ENCODE assay signal across 2 cellular contexts in genomic region chr6:136739071-136739470, GRCh38.
TF ChIP-seq lines count a peak whose summit lies in the region.

No MANE protein-coding gene starts in this region.

TF ChIP-seq in K562, 482 proteins besides CTCF, POLR2A, EP300 and RAD21 (continued from another document and continues in another):
- TF ChIP-seq MEF2D (tag; conservative IDR thresholded peaks at IDR 0.05; ENCODE audit: low read depth), result 0 out of 2 replicates have a peak, but pooled peaks have one; percentile 52
- 0 out of 2 replicates have a peak, but pooled peaks have one; percentile 36 for TF ChIP-seq IFI16 (CRISPR knock-in tag; IDR thresholded peaks at IDR 0.05)
- TF ChIP-seq NR4A1 (CRISPR knock-in tag; IDR thresholded peaks at IDR 0.05), result no peak
- peak; percentile 80 for TF ChIP-seq NR4A1 (tag; IDR thresholded peaks at IDR 0.05)
- TF ChIP-seq DMBX1 (CRISPR knock-in tag; IDR thresholded peaks at IDR 0.05; ENCODE audit: borderline replicate concordance), result peak; percentile 95
- peak; percentile 87; the same call in 1 of the 2 replicates for TF ChIP-seq HSF4 (CRISPR knock-in tag; IDR thresholded peaks at IDR 0.05; ENCODE audit: borderline replicate concordance)
- no peak for TF ChIP-seq JUND (IDR thresholded peaks at IDR 0.05; ENCODE audit: borderline replicate concordance, low read depth, low read length)
- 0 out of 3 replicates have a peak, but pooled peaks have one; percentile 11 for TF ChIP-seq JUND (tag; IDR thresholded peaks at IDR 0.05; ENCODE audit: borderline replicate concordance, low read depth, low read length)
- 0 out of 2 replicates have a peak, but pooled peaks have one; percentile 36 for TF ChIP-seq BCL6 (CRISPR knock-in tag; IDR thresholded peaks at IDR 0.05)
- peak; percentile 69 for TF ChIP-seq HINFP (tag; conservative IDR thresholded peaks at IDR 0.05; ENCODE audit: low read depth)
- TF ChIP-seq, protein P1, sequence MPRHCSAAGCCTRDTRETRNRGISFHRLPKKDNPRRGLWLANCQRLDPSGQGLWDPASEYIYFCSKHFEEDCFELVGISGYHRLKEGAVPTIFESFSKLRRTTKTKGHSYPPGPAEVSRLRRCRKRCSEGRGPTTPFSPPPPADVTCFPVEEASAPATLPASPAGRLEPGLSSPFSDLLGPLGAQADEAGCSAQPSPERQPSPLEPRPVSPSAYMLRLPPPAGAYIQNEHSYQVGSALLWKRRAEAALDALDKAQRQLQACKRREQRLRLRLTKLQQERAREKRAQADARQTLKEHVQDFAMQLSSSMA (CRISPR knock-in tag; IDR thresholded peaks at IDR 0.05), result no peak
- TF ChIP-seq TCF15 (CRISPR knock-in tag; IDR thresholded peaks at IDR 0.05), result peak; percentile 28; the same call in 1 of the 2 replicates
- 0 out of 2 replicates have a peak, but pooled peaks have one; percentile 43 for TF ChIP-seq ZNF224 (CRISPR knock-in tag; IDR thresholded peaks at IDR 0.05)
- TF ChIP-seq ZNF165 (CRISPR knock-in tag; IDR thresholded peaks at IDR 0.05; ENCODE audit: borderline replicate concordance), result 0 out of 2 replicates have a peak, but pooled peaks have one; percentile 18
- no peak for TF ChIP-seq RNF2 (IDR thresholded peaks at IDR 0.05)
- TF ChIP-seq, protein P2, sequence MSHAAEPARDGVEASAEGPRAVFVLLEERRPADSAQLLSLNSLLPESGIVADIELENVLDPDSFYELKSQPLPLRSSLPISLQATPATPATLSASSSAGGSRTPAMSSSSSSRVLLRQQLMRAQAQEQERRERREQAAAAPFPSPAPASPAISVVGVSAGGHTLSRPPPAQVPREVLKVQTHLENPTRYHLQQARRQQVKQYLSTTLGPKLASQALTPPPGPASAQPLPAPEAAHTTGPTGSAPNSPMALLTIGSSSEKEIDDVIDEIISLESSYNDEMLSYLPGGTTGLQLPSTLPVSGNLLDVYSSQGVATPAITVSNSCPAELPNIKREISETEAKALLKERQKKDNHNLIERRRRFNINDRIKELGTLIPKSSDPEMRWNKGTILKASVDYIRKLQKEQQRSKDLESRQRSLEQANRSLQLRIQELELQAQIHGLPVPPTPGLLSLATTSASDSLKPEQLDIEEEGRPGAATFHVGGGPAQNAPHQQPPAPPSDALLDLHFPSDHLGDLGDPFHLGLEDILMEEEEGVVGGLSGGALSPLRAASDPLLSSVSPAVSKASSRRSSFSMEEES (CRISPR knock-in tag; IDR thresholded peaks at IDR 0.05), result peak; percentile 15; the same call in 1 of the 2 replicates
- TF ChIP-seq, protein P3, sequence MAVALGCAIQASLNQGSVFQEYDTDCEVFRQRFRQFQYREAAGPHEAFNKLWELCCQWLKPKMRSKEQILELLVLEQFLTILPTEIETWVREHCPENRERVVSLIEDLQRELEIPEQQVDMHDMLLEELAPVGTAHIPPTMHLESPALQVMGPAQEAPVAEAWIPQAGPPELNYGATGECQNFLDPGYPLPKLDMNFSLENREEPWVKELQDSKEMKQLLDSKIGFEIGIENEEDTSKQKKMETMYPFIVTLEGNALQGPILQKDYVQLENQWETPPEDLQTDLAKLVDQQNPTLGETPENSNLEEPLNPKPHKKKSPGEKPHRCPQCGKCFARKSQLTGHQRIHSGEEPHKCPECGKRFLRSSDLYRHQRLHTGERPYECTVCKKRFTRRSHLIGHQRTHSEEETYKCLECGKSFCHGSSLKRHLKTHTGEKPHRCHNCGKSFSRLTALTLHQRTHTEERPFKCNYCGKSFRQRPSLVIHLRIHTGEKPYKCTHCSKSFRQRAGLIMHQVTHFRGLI (CRISPR knock-in tag; IDR thresholded peaks at IDR 0.05), result 0 out of 2 replicates have a peak, but pooled peaks have one; percentile 38
- TF ChIP-seq ZNF592 (IDR thresholded peaks at IDR 0.05), result peak; percentile 89

TF ChIP-seq in WTC11, 78 proteins besides CTCF, POLR2A, EP300 and RAD21 (continued from another document):
- TF ChIP-seq ZBTB43 (CRISPR knock-in tag; IDR thresholded peaks at IDR 0.05) (no peak), TP53 (CRISPR knock-in tag; IDR thresholded peaks at IDR 0.05) (no peak), ZMAT4 (CRISPR knock-in tag; IDR thresholded peaks at IDR 0.05) (no peak), EMX1 (CRISPR knock-in tag; IDR thresholded peaks at IDR 0.05) (no peak), NR3C1 (CRISPR knock-in tag; conservative IDR thresholded peaks at IDR 0.05; ENCODE audit: low read depth) (no peak), ETV6 (CRISPR knock-in tag; IDR thresholded peaks at IDR 0.05) (no peak), ZNF121 (CRISPR knock-in tag; IDR thresholded peaks at IDR 0.05) (no peak)
